Comparison of ENCODE assay signal across 1 cellular context in genomic region chr18:3450358-3451107, GRCh38.
TF ChIP-seq lines count a peak whose summit lies in the region.

No MANE protein-coding gene starts in this region.

TF ChIP-seq in HepG2, 621 proteins besides CTCF, POLR2A, EP300 and RAD21 (continued from another document and continues in another):
- TF ChIP-seq ZFP36L1 (CRISPR knock-in tag; IDR thresholded peaks at IDR 0.05) (0 out of 2 replicates have a peak, but pooled peaks have one; percentile 33), PTBP1 (IDR thresholded peaks at IDR 0.05; ENCODE audit: low read depth, low read length, poor library complexity, severe bottlenecking) (no peak), PCBP2 (optimal IDR thresholded peaks at IDR 0.05; ENCODE audit: low read depth, low read length, poor library complexity, severe bottlenecking) (no peak), HDAC2 (CRISPR knock-in tag; IDR thresholded peaks at IDR 0.05) (peak; percentile 26; the same call in 1 of the 2 replicates), TAF1 (CRISPR knock-in tag; IDR thresholded peaks at IDR 0.05) (no peak), ZNF282 (IDR thresholded peaks at IDR 0.05; ENCODE audit: partially characterized antibody) (no peak), ZSCAN5A (CRISPR knock-in tag; IDR thresholded peaks at IDR 0.05; ENCODE audit: borderline replicate concordance) (no peak), ATF5 (CRISPR knock-in tag; IDR thresholded peaks at IDR 0.05; ENCODE audit: low read depth) (0 out of 2 replicates have a peak, but pooled peaks have one; percentile 42), ZNF563 (CRISPR knock-in tag; IDR thresholded peaks at IDR 0.05) (no peak), ZNF350 (CRISPR knock-in tag; IDR thresholded peaks at IDR 0.05; ENCODE audit: borderline replicate concordance, low read depth) (no peak), FOXJ3 (CRISPR knock-in tag; IDR thresholded peaks at IDR 0.05; ENCODE audit: borderline replicate concordance) (no peak), NKX3-1 (CRISPR knock-in tag; IDR thresholded peaks at IDR 0.05) (0 out of 2 replicates have a peak, but pooled peaks have one; percentile 66), PHF5A (CRISPR knock-in tag; IDR thresholded peaks at IDR 0.05; ENCODE audit: low read depth, unreplicated experiment) (peak; percentile 21), RNF219 (CRISPR knock-in tag; IDR thresholded peaks at IDR 0.05) (peak; percentile 45; the same call in 1 of the 2 replicates), EED (CRISPR knock-in tag; IDR thresholded peaks at IDR 0.05) (no peak), ZNF639 (CRISPR knock-in tag; conservative IDR thresholded peaks at IDR 0.05) (no peak), ZMYM4 (CRISPR knock-in tag; IDR thresholded peaks at IDR 0.05) (no peak), XBP1 (CRISPR knock-in tag; IDR thresholded peaks at IDR 0.05) (0 out of 2 replicates have a peak, but pooled peaks have one; percentile 29), ZNF501 (CRISPR knock-in tag; IDR thresholded peaks at IDR 0.05) (peak; percentile 41; the same call in 1 of the 2 replicates), GMEB1 (CRISPR knock-in tag; IDR thresholded peaks at IDR 0.05; ENCODE audit: borderline replicate concordance) (no peak), KDM4B (CRISPR knock-in tag; IDR thresholded peaks at IDR 0.05) (no peak), TBX2 (CRISPR knock-in tag; IDR thresholded peaks at IDR 0.05; ENCODE audit: borderline replicate concordance) (no peak), ZNF652 (CRISPR knock-in tag; IDR thresholded peaks at IDR 0.05; ENCODE audit: borderline replicate concordance, low read depth) (no peak), ZNF333 (CRISPR knock-in tag; IDR thresholded peaks at IDR 0.05; ENCODE audit: borderline replicate concordance) (no peak; the same call in 1 of the 2 replicates), ZBTB25 (CRISPR knock-in tag; IDR thresholded peaks at IDR 0.05) (no peak), FOXO1 (CRISPR knock-in tag; IDR thresholded peaks at IDR 0.05) (no peak), TBP (CRISPR knock-in tag; IDR thresholded peaks at IDR 0.05) (no peak), ZNF558 (CRISPR knock-in tag; IDR thresholded peaks at IDR 0.05; ENCODE audit: borderline replicate concordance) (0 out of 2 replicates have a peak, but pooled peaks have one; percentile 75), NFAT5 (CRISPR knock-in tag; IDR thresholded peaks at IDR 0.05) (peak; percentile 77; the same call in 1 of the 2 replicates), ZNF12 (CRISPR knock-in tag; IDR thresholded peaks at IDR 0.05) (no peak), ZSCAN31 (CRISPR knock-in tag; IDR thresholded peaks at IDR 0.05; ENCODE audit: low read depth) (no peak), NFE2 (CRISPR knock-in tag; IDR thresholded peaks at IDR 0.05) (no peak), ZFYVE20 (CRISPR knock-in tag; IDR thresholded peaks at IDR 0.05; ENCODE audit: borderline replicate concordance, low read depth) (no peak), ZBTB7A (CRISPR knock-in tag; IDR thresholded peaks at IDR 0.05) (no peak), CREB3 (CRISPR knock-in tag; IDR thresholded peaks at IDR 0.05) (0 out of 2 replicates have a peak, but pooled peaks have one; percentile 51), EHMT2 (IDR thresholded peaks at IDR 0.05; ENCODE audit: borderline replicate concordance, low read depth, low read length) (no peak), ETS1 (CRISPR knock-in tag; IDR thresholded peaks at IDR 0.05) (peak; percentile 64; the same call in 1 of the 2 replicates), ZNF597 (CRISPR knock-in tag; IDR thresholded peaks at IDR 0.05) (no peak), MED8 (CRISPR knock-in tag; IDR thresholded peaks at IDR 0.05; ENCODE audit: insufficient replicate concordance) (no peak), ZBTB39 (CRISPR knock-in tag; IDR thresholded peaks at IDR 0.05) (no peak)
